ENCODE assay signal across 8 cellular contexts in the genomic region with DNA sequence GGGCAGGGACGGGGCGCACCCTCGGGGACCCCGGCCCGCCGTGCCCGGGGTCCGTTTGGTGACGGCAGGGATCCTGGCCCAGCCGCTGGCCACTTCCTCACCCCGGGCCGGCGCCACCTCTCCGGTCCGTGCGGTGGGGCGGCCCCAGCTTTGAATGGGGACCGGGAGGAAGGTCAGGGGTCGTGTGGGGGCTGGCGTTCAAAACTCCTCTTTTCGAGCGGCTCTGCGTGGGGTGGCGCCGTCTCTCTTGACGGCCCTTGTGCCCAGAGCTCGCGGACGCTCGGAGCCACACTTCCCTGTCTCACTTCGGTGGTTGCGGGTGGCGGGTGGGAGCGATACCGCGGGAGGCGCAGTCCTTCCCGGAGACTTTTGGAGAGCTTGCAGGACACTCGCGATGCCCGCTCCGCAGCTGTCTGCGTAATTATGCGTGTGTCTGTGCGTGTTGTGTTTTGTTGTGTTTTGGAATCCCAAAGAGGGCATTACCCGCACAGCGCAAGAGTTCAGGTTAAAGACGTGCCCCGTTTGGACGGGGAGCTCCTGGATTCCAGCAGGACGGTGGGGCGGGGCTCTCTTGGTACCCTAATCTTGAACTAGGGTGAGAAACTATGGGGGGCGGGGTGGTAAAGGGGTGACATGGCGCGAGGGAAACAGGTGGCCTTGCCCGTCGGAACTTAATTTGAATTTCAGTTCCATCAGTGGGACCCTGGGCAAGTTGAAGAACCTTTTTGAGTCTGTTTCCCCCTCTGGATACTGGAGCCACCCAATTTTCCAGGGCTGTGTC. TPM values are rescaled to one million over a fixed set of nuclear protein-coding genes. Genes with fewer than 3 reads are reported as not detected.
DNase-seq lines count a peak whose midpoint lies in the region; ATAC-seq and TF ChIP-seq lines count a peak whose summit lies in the region.

No MANE protein-coding gene starts in this region.

- DNase-seq in activated CD8-positive, alpha-beta memory T cell treated with anti-CD3 and anti-CD28 coated beads for 24 hours = peak; percentile 66
- DNase-seq in activated CD8-positive, alpha-beta memory T cell treated with anti-CD3 and anti-CD28 coated beads, Interleukin-2, amount 50 U/mL, for 4 hours = no peak
- no peak for DNase-seq in activated T-cell treated with anti-CD3 and anti-CD28 coated beads, Interleukin-2, amount 50 U/mL, for 4 hours
- no peak for DNase-seq in right atrium auricular region (ENCODE audit: low spot score)
- no peak for DNase-seq in gastrocnemius medialis
- DNase-seq in hepatic stellate cell (ENCODE audit: low spot score) = no peak
- DNase-seq in ureter (ENCODE audit: low spot score) = no peak

- no peaks in the 10 kb centered on the region for H3K36me3 Mint-ChIP-seq in activated T-cell treated with anti-CD3 and anti-CD28 coated beads, Interleukin-2, amount 50 U/mL, for 4 hours (ENCODE audit: insufficient read depth)

- peak overlapping the region; percentile 1 to 73 for H3K27ac ChIP-seq in right atrium auricular region
- peak overlapping the region in 2 of 4 donors; percentile 13 to 30 for H3K27ac ChIP-seq in gastrocnemius medialis

- peak overlapping the region; percentile 87 for H3K4me3 Mint-ChIP-seq in activated T-cell treated with anti-CD3 and anti-CD28 coated beads, Interleukin-2, amount 50 U/mL, for 4 hours

- TF ChIP-seq POLR2A in gastrocnemius medialis (IDR thresholded peaks at IDR 0.05) = no peak

- H3K4me1 ChIP-seq in right atrium auricular region (peaks cover 0 to 27% of the 10 kb centered on the region in 2 donors), gastrocnemius medialis (peaks cover 0 to 4% of the 10 kb centered on the region in 2 donors)

- H3K27me3 Mint-ChIP-seq in activated T-cell treated with anti-CD3 and anti-CD28 coated beads, Interleukin-2, amount 50 U/mL, for 4 hours (ENCODE audit: low read depth) = peaks cover 33% of the 10 kb centered on the region

- ATAC-seq in HG03196 (IDR thresholded peaks at IDR 0.05; ENCODE audit: unreplicated experiment) (peak; percentile 10), gastrocnemius medialis (no peak)
- peak; percentile 27 to 46 for ATAC-seq in activated T-cell treated with anti-CD3 and anti-CD28 coated beads, Interleukin-2, amount 50 U/mL, for 4 hours

- intact Hi-C loops in gastrocnemius medialis (cut with DNase I; ENCODE audit: low total_unique reads) = loop anchor here (10.0 kb wide), 1 partner anchor 85 kb away; no protein-coding TSS in a partner anchor

- in situ Hi-C loops in gastrocnemius medialis (cut with MboI; ENCODE audit: low sequenced_read_pairs in 4 of 4) = no loop called here

- H3K9me3 ChIP-seq in right atrium auricular region = no peaks in the 10 kb centered on the region
- H3K9me3 ChIP-seq in gastrocnemius medialis = no peaks in the 10 kb centered on the region

- no peak for TF ChIP-seq CTCF in right atrium auricular region (IDR thresholded peaks at IDR 0.05)
- TF ChIP-seq CTCF in gastrocnemius medialis (IDR thresholded peaks at IDR 0.05 in 4 of 5, conservative IDR thresholded peaks at IDR 0.05 in 1 of 5) = no peak

- no peaks in the 10 kb centered on the region for H3K36me3 ChIP-seq in right atrium auricular region
- H3K36me3 ChIP-seq in gastrocnemius medialis = no peaks in the 10 kb centered on the region

- no peaks in the 10 kb centered on the region for H3K9me3 Mint-ChIP-seq in activated T-cell treated with anti-CD3 and anti-CD28 coated beads, Interleukin-2, amount 50 U/mL, for 4 hours

- H3K4me1 Mint-ChIP-seq in activated T-cell treated with anti-CD3 and anti-CD28 coated beads, Interleukin-2, amount 50 U/mL, for 4 hours (ENCODE audit: low read depth) = peaks cover 14% of the 10 kb centered on the region

- peak overlapping the region; percentile 63 to 82 for H3K4me3 ChIP-seq in right atrium auricular region
- H3K4me3 ChIP-seq in gastrocnemius medialis = peak overlapping the region; percentile 46 to 55 (median 50)

- no peaks in the 10 kb centered on the region for H3K27me3 ChIP-seq in right atrium auricular region
- peaks cover 4 to 18% (median 9%) of the 10 kb centered on the region in 3 donors for H3K27me3 ChIP-seq in gastrocnemius medialis

RNA-seq across cellular contexts. Expression of gene PLCG2, which starts 0.6 kb away (rescaled TPM):
- total RNA-seq in activated T-cell treated with anti-CD3 and anti-CD28 coated beads, Interleukin-2, amount 50 U/mL, for 4 hours = 1 to 10 TPM; 2.6 to 3.4 (median 2.7) TPM
- total RNA-seq in right atrium auricular region (10 to 100 TPM in 1 of 2 donors, 1 to 10 TPM in 1; 7.4 to 13.4 TPM), gastrocnemius medialis (1 to 10 TPM; 1.8 to 3.0 (median 2.1) TPM), ureter (37.6 TPM)

Comparison
In these comparisons a context has a peak if more than half of its experiments do, and no peak if none do; other contexts are left out.
1. ATAC-seq: peak in HG03196 (single experiment) and activated T-cell treated with anti-CD3 and anti-CD28 coated beads, Interleukin-2, amount 50 U/mL, for 4 hours (2 of 2); none in gastrocnemius medialis (0 of 2).